Comparison of ENCODE assay signal across 31 cellular contexts in genomic region chr6:34928695-34929094, GRCh38.
"Had no signal": no experiment of that assay in that cellular context is flagged by ENCODE, and none has a peak within 500 bp of the region (broad histone marks: within the 10 kb centered on the region; RNA-seq: fewer than 3 reads in every experiment).

No MANE protein-coding gene starts in this region.

- FAIRE-seq: astrocyte, kidney, TTC549, urothelium cell line had no signal

- DNase-seq: activated CD4-positive, alpha-beta memory T cell treated with anti-CD3 and anti-CD28 coated beads for 36 hours; activated CD4-positive, alpha-beta T cell treated with anti-CD3 and anti-CD28 coated beads for 48 hours; activated CD8-positive, alpha-beta memory T cell treated with anti-CD3 and anti-CD28 coated beads, Interleukin-2, amount 50 U/mL, for 4 hours; activated gamma-delta T cell treated with Interleukin-2 at 50 U/mL for 16 hours; activated naive CD4-positive, alpha-beta T cell treated with anti-CD3 and anti-CD28 coated beads, Interleukin-2, amount 50 U/mL, for 16 hours; activated T-cell treated with anti-CD3 and anti-CD28 coated beads, Interleukin-2, amount 50 U/mL, for 24 hours; amniotic stem cell; central memory CD4-positive, alpha-beta T cell; endodermal cell; foreskin keratinocyte; heart left ventricle; hypothalamus; immature natural killer cell; kidney; natural killer cell; stimulated activated CD4-positive, alpha-beta T cell treated with anti-CD3 and anti-CD28 coated beads, Interleukin-12 subunit alpha, Interleukin-12 subunit beta, amount 100 ng/mL, for 4 hours; stimulated activated CD4-positive, alpha-beta T cell treated with anti-CD3 and anti-CD28 coated beads, Interleukin-4, amount 100 ng/mL, for 1 hour; T-helper 9 cell had no signal

- H3K36me3 ChIP-seq: heart left ventricle, stomach, tibial nerve, WERI-Rb-1 had no signal

- H3K27me3 ChIP-seq: foreskin keratinocyte, heart left ventricle, stomach, tibial nerve had no signal

- H3K9me3 ChIP-seq: heart left ventricle, stomach, tibial nerve had no signal

- H3K27ac ChIP-seq: foreskin keratinocyte, skin epidermis, stomach, tibial nerve had no signal

- ATAC-seq: activated CD4-positive, CD25-positive, alpha-beta regulatory T cell treated with anti-CD3 and anti-CD28 coated beads, Interleukin-2, amount 50 U/mL, for 24 hours; esophagus mucosa; foreskin keratinocyte; heart left ventricle; left lobe of liver; natural killer cell; sciatic nerve; stimulated activated effector memory CD8-positive, alpha-beta T cell treated with anti-CD3 and anti-CD28 coated beads, Interleukin-12 subunit alpha, Interleukin-12 subunit beta, amount 100 ng/mL, for 72 hours had no signal

- H3K4me3 ChIP-seq: heart left ventricle, lung, skin epidermis, stomach, tibial nerve had no signal
